1 cellular context compared by ENCODE assay signal in the genomic region with DNA sequence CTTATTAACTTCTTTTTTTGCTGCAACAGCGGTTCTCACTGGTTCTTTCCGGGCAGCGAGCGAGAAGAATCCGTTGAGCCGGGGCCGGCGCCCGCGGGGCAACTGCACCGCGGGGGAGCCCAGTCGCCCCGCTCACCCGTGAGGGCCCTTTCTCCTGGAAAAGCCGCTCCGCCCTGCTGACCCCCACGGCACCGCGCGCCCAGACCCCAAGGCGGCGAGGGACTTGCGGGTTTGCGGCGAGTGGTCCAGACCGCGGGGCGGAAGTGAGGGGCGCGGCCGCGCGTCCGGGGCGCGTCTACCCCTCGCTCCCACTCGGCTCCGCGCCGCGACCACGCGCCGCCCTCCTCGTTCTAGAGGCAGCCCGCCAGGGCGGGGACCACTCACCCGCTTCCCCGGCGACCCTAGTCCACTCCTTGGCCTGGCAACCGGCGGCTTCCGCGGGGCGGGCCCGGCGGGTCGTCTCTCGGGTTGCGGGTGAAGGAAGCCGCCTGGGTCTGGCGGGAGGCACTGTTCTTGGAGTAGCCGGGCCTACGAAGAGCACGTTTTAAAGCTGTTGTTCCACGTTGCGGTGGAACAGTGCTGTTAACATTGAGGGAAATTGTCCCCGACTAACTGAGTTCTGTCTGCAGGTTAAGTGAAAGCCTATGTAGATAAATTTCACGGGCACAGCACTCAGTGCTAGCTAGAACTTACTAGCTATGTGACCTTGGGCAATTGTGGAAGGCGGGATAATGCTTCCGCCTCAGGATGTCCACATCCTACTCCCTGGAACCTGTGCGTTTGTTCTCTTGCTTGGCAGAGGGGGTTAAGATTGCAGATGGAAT.
A peak's percentile ranks its signal among the peaks of the same experiment; 100 is the strongest.
TF ChIP-seq lines count a peak whose summit lies in the region.

Gene NEK3 (minus strand): TSS at position 439 of the 824 bp plus-strand sequence. CDS start 3,406 bp downstream, outside the sequence.

TF ChIP-seq in HepG2, 621 proteins besides CTCF, POLR2A, EP300 and RAD21 (continued from another document and continues in another):
- TF ChIP-seq, protein P1, sequence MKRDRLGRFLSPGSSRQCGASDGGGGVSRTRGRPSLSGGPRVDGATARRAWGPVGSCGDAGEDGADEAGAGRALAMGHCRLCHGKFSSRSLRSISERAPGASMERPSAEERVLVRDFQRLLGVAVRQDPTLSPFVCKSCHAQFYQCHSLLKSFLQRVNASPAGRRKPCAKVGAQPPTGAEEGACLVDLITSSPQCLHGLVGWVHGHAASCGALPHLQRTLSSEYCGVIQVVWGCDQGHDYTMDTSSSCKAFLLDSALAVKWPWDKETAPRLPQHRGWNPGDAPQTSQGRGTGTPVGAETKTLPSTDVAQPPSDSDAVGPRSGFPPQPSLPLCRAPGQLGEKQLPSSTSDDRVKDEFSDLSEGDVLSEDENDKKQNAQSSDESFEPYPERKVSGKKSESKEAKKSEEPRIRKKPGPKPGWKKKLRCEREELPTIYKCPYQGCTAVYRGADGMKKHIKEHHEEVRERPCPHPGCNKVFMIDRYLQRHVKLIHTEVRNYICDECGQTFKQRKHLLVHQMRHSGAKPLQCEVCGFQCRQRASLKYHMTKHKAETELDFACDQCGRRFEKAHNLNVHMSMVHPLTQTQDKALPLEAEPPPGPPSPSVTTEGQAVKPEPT (CRISPR knock-in tag; IDR thresholded peaks at IDR 0.05; ENCODE audit: low read depth) = 0 out of 2 replicates have a peak, but pooled peaks have one; percentile 83
- no peak for TF ChIP-seq PHB2 (IDR thresholded peaks at IDR 0.05; ENCODE audit: partially characterized antibody)
- TF ChIP-seq, protein P2, sequence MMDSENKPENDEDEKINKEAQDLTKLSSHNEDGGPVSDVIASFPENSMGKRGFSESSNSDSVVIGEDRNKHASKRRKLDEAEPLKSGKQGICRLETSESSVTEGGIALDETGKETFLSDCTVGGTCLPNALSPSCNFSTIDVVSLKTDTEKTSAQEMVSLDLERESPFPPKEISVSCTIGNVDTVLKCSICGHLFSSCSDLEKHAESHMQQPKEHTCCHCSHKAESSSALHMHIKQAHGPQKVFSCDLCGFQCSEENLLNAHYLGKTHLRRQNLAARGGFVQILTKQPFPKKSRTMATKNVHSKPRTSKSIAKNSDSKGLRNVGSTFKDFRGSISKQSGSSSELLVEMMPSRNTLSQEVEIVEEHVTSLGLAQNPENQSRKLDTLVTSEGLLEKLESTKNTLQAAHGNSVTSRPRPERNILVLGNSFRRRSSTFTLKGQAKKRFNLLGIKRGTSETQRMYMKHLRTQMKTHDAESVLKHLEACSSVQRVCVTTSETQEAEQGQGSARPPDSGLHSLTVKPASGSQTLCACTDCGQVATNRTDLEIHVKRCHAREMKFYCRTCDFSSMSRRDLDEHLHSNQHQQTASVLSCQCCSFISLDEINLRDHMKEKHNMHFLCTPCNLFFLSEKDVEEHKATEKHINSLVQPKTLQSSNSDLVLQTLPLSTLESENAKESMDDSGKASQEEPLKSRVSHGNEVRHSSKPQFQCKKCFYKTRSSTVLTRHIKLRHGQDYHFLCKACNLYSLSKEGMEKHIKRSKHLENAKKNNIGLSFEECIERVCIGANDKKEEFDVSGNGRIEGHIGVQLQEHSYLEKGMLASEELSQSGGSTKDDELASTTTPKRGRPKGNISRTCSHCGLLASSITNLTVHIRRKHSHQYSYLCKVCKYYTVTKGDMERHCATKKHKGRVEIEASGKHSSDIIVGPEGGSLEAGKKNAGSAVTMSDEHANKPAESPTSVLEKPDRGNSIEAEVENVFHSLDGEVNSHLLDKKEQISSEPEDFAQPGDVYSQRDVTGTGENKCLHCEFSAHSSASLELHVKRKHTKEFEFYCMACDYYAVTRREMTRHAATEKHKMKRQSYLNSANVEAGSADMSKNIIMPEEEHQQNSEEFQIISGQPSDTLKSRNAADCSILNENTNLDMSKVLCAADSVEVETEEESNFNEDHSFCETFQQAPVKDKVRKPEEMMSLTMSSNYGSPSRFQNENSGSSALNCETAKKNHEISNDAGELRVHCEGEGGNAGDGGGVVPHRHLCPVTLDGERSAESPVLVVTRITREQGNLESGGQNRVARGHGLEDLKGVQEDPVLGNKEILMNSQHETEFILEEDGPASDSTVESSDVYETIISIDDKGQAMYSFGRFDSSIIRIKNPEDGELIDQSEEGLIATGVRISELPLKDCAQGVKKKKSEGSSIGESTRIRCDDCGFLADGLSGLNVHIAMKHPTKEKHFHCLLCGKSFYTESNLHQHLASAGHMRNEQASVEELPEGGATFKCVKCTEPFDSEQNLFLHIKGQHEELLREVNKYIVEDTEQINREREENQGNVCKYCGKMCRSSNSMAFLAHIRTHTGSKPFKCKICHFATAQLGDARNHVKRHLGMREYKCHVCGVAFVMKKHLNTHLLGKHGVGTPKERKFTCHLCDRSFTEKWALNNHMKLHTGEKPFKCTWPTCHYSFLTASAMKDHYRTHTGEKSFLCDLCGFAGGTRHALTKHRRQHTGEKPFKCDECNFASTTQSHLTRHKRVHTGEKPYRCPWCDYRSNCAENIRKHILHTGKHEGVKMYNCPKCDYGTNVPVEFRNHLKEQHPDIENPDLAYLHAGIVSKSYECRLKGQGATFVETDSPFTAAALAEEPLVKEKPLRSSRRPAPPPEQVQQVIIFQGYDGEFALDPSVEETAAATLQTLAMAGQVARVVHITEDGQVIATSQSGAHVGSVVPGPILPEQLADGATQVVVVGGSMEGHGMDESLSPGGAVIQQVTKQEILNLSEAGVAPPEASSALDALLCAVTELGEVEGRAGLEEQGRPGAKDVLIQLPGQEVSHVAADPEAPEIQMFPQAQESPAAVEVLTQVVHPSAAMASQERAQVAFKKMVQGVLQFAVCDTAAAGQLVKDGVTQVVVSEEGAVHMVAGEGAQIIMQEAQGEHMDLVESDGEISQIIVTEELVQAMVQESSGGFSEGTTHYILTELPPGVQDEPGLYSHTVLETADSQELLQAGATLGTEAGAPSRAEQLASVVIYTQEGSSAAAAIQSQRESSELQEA (CRISPR knock-in tag; IDR thresholded peaks at IDR 0.05; ENCODE audit: not compliant biosample characterization) = peak; percentile 46
- TF ChIP-seq ETV6 (CRISPR knock-in tag; conservative IDR thresholded peaks at IDR 0.05) = peak; percentile 51; the same call in 1 of the 2 replicates
- TF ChIP-seq, protein P3, sequence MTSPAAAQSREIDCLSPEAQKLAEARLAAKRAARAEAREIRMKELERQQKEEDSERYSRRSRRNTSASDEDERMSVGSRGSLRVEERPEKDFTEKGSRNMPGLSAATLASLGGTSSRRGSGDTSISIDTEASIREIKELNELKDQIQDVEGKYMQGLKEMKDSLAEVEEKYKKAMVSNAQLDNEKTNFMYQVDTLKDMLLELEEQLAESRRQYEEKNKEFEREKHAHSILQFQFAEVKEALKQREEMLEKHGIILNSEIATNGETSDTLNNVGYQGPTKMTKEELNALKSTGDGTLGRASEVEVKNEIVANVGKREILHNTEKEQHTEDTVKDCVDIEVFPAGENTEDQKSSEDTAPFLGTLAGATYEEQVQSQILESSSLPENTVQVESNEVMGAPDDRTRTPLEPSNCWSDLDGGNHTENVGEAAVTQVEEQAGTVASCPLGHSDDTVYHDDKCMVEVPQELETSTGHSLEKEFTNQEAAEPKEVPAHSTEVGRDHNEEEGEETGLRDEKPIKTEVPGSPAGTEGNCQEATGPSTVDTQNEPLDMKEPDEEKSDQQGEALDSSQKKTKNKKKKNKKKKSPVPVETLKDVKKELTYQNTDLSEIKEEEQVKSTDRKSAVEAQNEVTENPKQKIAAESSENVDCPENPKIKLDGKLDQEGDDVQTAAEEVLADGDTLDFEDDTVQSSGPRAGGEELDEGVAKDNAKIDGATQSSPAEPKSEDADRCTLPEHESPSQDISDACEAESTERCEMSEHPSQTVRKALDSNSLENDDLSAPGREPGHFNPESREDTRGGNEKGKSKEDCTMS (CRISPR knock-in tag; conservative IDR thresholded peaks at IDR 0.05) = no peak
- no peak for TF ChIP-seq MBD4 (IDR thresholded peaks at IDR 0.05; ENCODE audit: borderline replicate concordance, low read length)
- no peak for TF ChIP-seq STAT5B (CRISPR knock-in tag; IDR thresholded peaks at IDR 0.05)
- peak; percentile 49 for TF ChIP-seq HNRNPLL (IDR thresholded peaks at IDR 0.05; ENCODE audit: low read depth, low read length, poor library complexity, severe bottlenecking)
- TF ChIP-seq ZZZ3 (CRISPR knock-in tag; IDR thresholded peaks at IDR 0.05; ENCODE audit: borderline replicate concordance) = peak; percentile 9; the same call in 1 of the 2 replicates
- peak; percentile 47; the same call in 1 of the 2 replicates for TF ChIP-seq HDAC2 (CRISPR knock-in tag; IDR thresholded peaks at IDR 0.05)
- TF ChIP-seq ZNF354B (CRISPR knock-in tag; IDR thresholded peaks at IDR 0.05) = no peak
- TF ChIP-seq AGO1 (IDR thresholded peaks at IDR 0.05; ENCODE audit: low read depth, low read length, poor library complexity, severe bottlenecking) = no peak
- TF ChIP-seq, protein P4, sequence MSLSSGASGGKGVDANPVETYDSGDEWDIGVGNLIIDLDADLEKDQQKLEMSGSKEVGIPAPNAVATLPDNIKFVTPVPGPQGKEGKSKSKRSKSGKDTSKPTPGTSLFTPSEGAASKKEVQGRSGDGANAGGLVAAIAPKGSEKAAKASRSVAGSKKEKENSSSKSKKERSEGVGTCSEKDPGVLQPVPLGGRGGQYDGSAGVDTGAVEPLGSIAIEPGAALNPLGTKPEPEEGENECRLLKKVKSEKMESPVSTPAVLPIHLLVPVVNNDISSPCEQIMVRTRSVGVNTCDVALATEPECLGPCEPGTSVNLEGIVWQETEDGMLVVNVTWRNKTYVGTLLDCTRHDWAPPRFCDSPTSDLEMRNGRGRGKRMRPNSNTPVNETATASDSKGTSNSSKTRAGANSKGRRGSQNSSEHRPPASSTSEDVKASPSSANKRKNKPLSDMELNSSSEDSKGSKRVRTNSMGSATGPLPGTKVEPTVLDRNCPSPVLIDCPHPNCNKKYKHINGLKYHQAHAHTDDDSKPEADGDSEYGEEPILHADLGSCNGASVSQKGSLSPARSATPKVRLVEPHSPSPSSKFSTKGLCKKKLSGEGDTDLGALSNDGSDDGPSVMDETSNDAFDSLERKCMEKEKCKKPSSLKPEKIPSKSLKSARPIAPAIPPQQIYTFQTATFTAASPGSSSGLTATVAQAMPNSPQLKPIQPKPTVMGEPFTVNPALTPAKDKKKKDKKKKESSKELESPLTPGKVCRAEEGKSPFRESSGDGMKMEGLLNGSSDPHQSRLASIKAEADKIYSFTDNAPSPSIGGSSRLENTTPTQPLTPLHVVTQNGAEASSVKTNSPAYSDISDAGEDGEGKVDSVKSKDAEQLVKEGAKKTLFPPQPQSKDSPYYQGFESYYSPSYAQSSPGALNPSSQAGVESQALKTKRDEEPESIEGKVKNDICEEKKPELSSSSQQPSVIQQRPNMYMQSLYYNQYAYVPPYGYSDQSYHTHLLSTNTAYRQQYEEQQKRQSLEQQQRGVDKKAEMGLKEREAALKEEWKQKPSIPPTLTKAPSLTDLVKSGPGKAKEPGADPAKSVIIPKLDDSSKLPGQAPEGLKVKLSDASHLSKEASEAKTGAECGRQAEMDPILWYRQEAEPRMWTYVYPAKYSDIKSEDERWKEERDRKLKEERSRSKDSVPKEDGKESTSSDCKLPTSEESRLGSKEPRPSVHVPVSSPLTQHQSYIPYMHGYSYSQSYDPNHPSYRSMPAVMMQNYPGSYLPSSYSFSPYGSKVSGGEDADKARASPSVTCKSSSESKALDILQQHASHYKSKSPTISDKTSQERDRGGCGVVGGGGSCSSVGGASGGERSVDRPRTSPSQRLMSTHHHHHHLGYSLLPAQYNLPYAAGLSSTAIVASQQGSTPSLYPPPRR (CRISPR knock-in tag; IDR thresholded peaks at IDR 0.05; ENCODE audit: borderline replicate concordance) = peak; percentile 28; the same call in 1 of the 2 replicates
- peak; percentile 40; the same call in 1 of the 2 replicates for TF ChIP-seq ZNF414 (CRISPR knock-in tag; IDR thresholded peaks at IDR 0.05)
- TF ChIP-seq BATF2 (CRISPR knock-in tag; IDR thresholded peaks at IDR 0.05) = peak; percentile 88; the same call in 1 of the 2 replicates
- peak; percentile 85; the same call in 1 of the 2 replicates for TF ChIP-seq FLYWCH1 (CRISPR knock-in tag; IDR thresholded peaks at IDR 0.05)
- peak; percentile 98 for TF ChIP-seq ZNF605 (CRISPR knock-in tag; IDR thresholded peaks at IDR 0.05)
- TF ChIP-seq PITX1 (CRISPR knock-in tag; IDR thresholded peaks at IDR 0.05) = peak; percentile 19; the same call in 1 of the 2 replicates
- TF ChIP-seq ATF1 (CRISPR knock-in tag; IDR thresholded peaks at IDR 0.05) = no peak
- 0 out of 2 replicates have a peak, but pooled peaks have one; percentile 28 for TF ChIP-seq JDP2 (CRISPR knock-in tag; IDR thresholded peaks at IDR 0.05; ENCODE audit: borderline replicate concordance)
- peak; percentile 83 for TF ChIP-seq ZSCAN31 (CRISPR knock-in tag; IDR thresholded peaks at IDR 0.05; ENCODE audit: low read depth)
- TF ChIP-seq HIC2 (CRISPR knock-in tag; IDR thresholded peaks at IDR 0.05; ENCODE audit: low read depth) = 0 out of 2 replicates have a peak, but pooled peaks have one; percentile 49
- peak; percentile 87 for TF ChIP-seq ZC3H13 (CRISPR knock-in tag; IDR thresholded peaks at IDR 0.05)
- no peak for TF ChIP-seq ZNF253 (CRISPR knock-in tag; IDR thresholded peaks at IDR 0.05; ENCODE audit: borderline replicate concordance)
- no peak; the same call in 1 of the 2 replicates for TF ChIP-seq ZNF569 (CRISPR knock-in tag; IDR thresholded peaks at IDR 0.05; ENCODE audit: borderline replicate concordance)
- peak; percentile 62; the same call in 1 of the 2 replicates for TF ChIP-seq ZNF768 (CRISPR knock-in tag; IDR thresholded peaks at IDR 0.05)
- peak; percentile 88; the same call in 1 of the 2 replicates for TF ChIP-seq ZNF431 (CRISPR knock-in tag; IDR thresholded peaks at IDR 0.05; ENCODE audit: borderline replicate concordance, low read depth)
